In the genomic region with DNA sequence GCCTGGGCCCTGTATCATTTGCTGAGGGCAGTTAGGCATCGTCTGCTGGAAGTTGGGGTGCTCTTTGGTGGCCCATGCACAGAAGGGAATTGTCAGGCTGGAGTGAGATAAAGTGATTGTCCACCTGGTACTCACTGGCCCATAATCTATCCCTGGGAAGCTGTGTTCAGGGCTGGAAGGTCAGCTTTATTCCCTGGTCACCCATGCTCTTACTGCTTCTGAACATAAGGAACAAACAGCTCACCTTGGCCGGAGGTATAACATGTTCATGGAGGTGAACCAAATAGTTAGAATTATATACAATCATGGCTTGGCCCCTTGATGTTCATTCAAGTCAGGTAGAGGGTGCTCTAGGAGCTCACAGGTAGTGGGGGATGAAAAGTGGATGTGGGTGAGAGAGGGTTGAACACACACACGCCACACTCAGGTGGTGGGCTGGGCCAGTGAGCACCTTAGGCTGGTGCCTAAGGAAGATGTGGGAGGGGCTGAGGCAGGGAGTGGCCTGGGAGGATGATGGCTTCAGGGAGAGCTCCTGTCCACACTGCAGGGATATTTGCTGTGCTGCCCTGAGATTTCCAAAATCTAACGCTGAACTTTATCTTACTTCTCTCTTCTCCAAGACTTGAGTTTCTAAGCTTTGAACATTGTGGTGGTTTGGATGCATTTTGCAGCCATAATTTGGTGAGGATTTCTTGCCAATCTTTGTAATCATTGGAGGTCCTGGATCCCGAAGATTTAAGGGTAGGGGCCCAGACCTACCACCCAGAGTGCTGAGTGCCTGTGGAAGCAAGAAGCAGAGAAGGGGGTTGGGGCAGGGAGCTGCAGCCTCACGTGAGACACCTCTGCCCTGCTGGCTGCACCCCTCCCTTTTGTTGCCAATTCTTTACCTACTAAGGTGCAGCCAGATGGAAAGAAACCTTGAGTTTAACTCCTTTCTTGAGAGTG, we compare ENCODE assay signal across 1 cellular context.
TF ChIP-seq lines count a peak whose summit lies in the region.

No MANE protein-coding gene starts in this region.

TF ChIP-seq in A549, 52 proteins besides CTCF, POLR2A, EP300 and RAD21 (continued from another document):
- TF ChIP-seq, protein P1, sequence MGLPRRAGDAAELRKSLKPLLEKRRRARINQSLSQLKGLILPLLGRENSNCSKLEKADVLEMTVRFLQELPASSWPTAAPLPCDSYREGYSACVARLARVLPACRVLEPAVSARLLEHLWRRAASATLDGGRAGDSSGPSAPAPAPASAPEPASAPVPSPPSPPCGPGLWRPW (IDR thresholded peaks at IDR 0.05): no peak
- TF ChIP-seq ZC3H11A (IDR thresholded peaks at IDR 0.05) (no peak), EHF (CRISPR knock-in tag; IDR thresholded peaks at IDR 0.05) (no peak), MAFK (IDR thresholded peaks at IDR 0.05; ENCODE audit: partially characterized antibody) (no peak), CBX8 (IDR thresholded peaks at IDR 0.05) (no peak)
TF ChIP-seq in A549: peak in this region for 0.
